ENCODE assay signal across 23 cellular contexts in the genomic region with DNA sequence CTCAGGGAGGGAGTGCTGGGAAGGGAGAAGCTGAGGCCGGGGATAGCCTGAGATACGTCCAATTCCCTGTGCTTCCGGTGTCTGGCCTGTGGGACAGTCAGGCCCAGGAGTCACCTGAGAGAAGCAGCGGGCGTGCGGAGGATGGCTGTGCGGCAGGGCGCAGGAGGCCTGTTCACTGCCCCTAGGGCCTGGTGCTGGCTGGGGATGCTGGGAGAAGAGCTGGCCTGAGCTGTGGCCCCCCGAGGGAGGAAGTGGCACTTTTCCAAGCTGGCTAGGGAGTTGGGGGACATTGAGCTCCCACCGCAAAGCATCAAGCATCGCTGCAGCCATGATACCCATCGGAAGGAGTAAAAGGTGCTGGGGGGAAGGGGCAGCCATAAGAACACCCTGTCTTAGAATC.
"Had no signal": no experiment of that assay in that cellular context is flagged by ENCODE, and none has a peak within 500 bp of the region (broad histone marks: within the 10 kb centered on the region; RNA-seq: fewer than 3 reads in every experiment).

No MANE protein-coding gene starts in this region.

- DNase-seq: KG1, MM.1S, MV-4-11, NCI-H1092, NCI-H1105, NCI-H1417 treated with DMSO at 0.1 percent for 48 hours, NCI-H1436 treated with DMSO at 0.1 percent for 48 hours, NCI-H1694 treated with DMSO at 0.1 percent for 48 hours, NCI-H187 treated with DMSO at 0.1 percent for 48 hours, NCI-H2171 treated with DMSO at 0.1 percent for 48 hours, NCI-H226, NCI-H446 treated with DMSO at 0.1 percent for 48 hours, NCI-H524, NCI-H526 treated with DMSO at 0.1 percent for 48 hours, OCI-M1, PC-3, Peyer's patch, Right ventricle myocardium superior, RPMI8226, SHP77 treated with DMSO at 0.1 percent for 48 hours, SK-N-SH, SW 1271 had no signal

- H3K4me1 ChIP-seq: Peyer's patch, SJSA1 had no signal

- H3K36me3 ChIP-seq: Peyer's patch, SJSA1 had no signal

- H3K4me2 ChIP-seq: SK-N-SH had no signal

- H3K9me3 ChIP-seq: Peyer's patch, SJSA1, SK-N-SH had no signal

- H3K27ac ChIP-seq: Peyer's patch, SJSA1 had no signal

- H3K9ac ChIP-seq: SK-N-SH had no signal

- ATAC-seq: PC-3 had no signal

- H3K4me3 ChIP-seq: Peyer's patch, SJSA1 had no signal

- H3K27me3 ChIP-seq: Peyer's patch, SJSA1 had no signal
